1 cellular context compared by ENCODE assay signal in genomic region chr1:54327386-54328116, GRCh38.
TF ChIP-seq lines count a peak whose summit lies in the region.

No MANE protein-coding gene starts in this region.

TF ChIP-seq in GM23338, 12 proteins besides CTCF, POLR2A, EP300 and RAD21 (continued from another document):
- no peak for TF ChIP-seq ZNF462 (CRISPR knock-in tag; IDR thresholded peaks at IDR 0.05)
- no peak for TF ChIP-seq ZNF114 (CRISPR knock-in tag; IDR thresholded peaks at IDR 0.05)
- TF ChIP-seq POLR2AphosphoS5 (IDR thresholded peaks at IDR 0.05; ENCODE audit: low read depth): no peak
TF ChIP-seq in GM23338: peak in this region for 0.
